Comparison of ENCODE assay signal across 26 cellular contexts in genomic region chr16:22091721-22092120, GRCh38. TPM values are rescaled to one million over a fixed set of nuclear protein-coding genes. Genes with fewer than 3 reads are reported as not detected.
DNase-seq lines count a peak whose midpoint lies in the region; ATAC-seq, FAIRE-seq and TF ChIP-seq lines count a peak whose summit lies in the region.
"Had no signal": no experiment of that assay in that cellular context is flagged by ENCODE, and none has a peak within 500 bp of the region (broad histone marks: within the 10 kb centered on the region; RNA-seq: fewer than 3 reads in every experiment).

No MANE protein-coding gene starts in this region.

- H3K9me3 Mint-ChIP-seq in HFFc6 (no peaks in the 10 kb centered on the region), astrocyte (ENCODE audit: unreplicated experiment) (no peaks in the 10 kb centered on the region)
- H3K9me3 Mint-ChIP-seq: T-cell had no signal

- H3K36me3 ChIP-seq in astrocyte (ENCODE audit: insufficient read depth, low read length) (no peaks in the 10 kb centered on the region), mesodermal cell (ENCODE audit: control insufficient read depth, insufficient read depth, low read length) (no peaks in the 10 kb centered on the region)
- H3K36me3 ChIP-seq: ovary, uterus had no signal

- WGBS in mesodermal cell (ENCODE audit: insufficient coverage in 2 of 2), 2 experiments = 96 to 100% methylated on average over 3 of the region's 3 CpGs

- H3K4me2 ChIP-seq in astrocyte (ENCODE audit: low read length) = no peak overlapping the region

- peaks cover 4% of the 10 kb centered on the region for H3K4me1 ChIP-seq in astrocyte (ENCODE audit: insufficient read depth, low read length)
- peaks cover 4% of the 10 kb centered on the region for H3K4me1 ChIP-seq in mesodermal cell (ENCODE audit: control insufficient read depth, insufficient read depth, low read length, poor library complexity, severe bottlenecking)
- H3K4me1 ChIP-seq: uterus had no signal

- no peak for TF ChIP-seq CTCF in 22Rv1 (IDR thresholded peaks at IDR 0.05)
- TF ChIP-seq CTCF in HFFc6 (IDR thresholded peaks at IDR 0.05) = no peak
- no peak for TF ChIP-seq CTCF in astrocyte (IDR thresholded peaks at IDR 0.05; ENCODE audit: insufficient read depth, low read depth, low read length)
- TF ChIP-seq CTCF in foreskin fibroblast (IDR thresholded peaks at IDR 0.05; ENCODE audit: low read depth, low read length) = no peak

- H2AFZ ChIP-seq in astrocyte (ENCODE audit: low read depth, low read length) = no peak overlapping the region

- DNase-seq in HFFc6 = no peak
- DNase-seq in astrocyte (ENCODE audit: low read depth) = no peak
- no peak for DNase-seq in foreskin fibroblast
- no peak for DNase-seq in COR-L47 (lab: John Stamatoyannopoulos, UW)
- DNase-seq: activated CD4-positive, alpha-beta T cell treated with anti-CD3 and anti-CD28 coated beads for 36 hours; activated naive CD4-positive, alpha-beta T cell treated with Interleukin-2 at 50 U/mL for 16 hours; activated T-cell treated with anti-CD3 and anti-CD28 coated beads, Interleukin-2, amount 50 U/mL, for 48 hours; cerebellar nuclear complex; effector CD8-positive, alpha-beta T cell; NCI-H1092; NCI-H2081; ovary; SHP77 treated with DMSO at 0.1 percent for 48 hours; stimulated activated CD4-positive, alpha-beta T cell treated with anti-CD3 and anti-CD28 coated beads, Interleukin-15, amount 100 ng/mL, for 24 hours; T-cell; uterus had no signal

- H3K79me2 ChIP-seq in astrocyte (ENCODE audit: insufficient read depth, low read length) = no peaks in the 10 kb centered on the region

- H3K27me3 Mint-ChIP-seq in HFFc6 (ENCODE audit: insufficient read depth) (peaks cover 2% of the 10 kb centered on the region), astrocyte (ENCODE audit: low read depth, unreplicated experiment) (peaks cover 5% of the 10 kb centered on the region)

- H3K36me3 Mint-ChIP-seq in HFFc6 (ENCODE audit: low read depth) (peaks cover 13% of the 10 kb centered on the region), astrocyte (ENCODE audit: low read depth, unreplicated experiment) (peaks cover 2% of the 10 kb centered on the region)

- H4K20me1 ChIP-seq in astrocyte (ENCODE audit: insufficient read depth, low read length) = no peaks in the 10 kb centered on the region

- no peak overlapping the region for H3K9ac ChIP-seq in astrocyte (ENCODE audit: low read length)

- H3K4me1 Mint-ChIP-seq in HFFc6 (ENCODE audit: low read depth) (peaks cover 14% of the 10 kb centered on the region), astrocyte (ENCODE audit: low read depth, unreplicated experiment) (peaks cover 8% of the 10 kb centered on the region)
- H3K4me1 Mint-ChIP-seq: activated CD4-positive, alpha-beta T cell treated with anti-CD3 and anti-CD28 coated beads for 36 hours; CD14-positive monocyte; T-cell had no signal

- H3K4me3 Mint-ChIP-seq in HFFc6 (peak overlapping the region; percentile 62), astrocyte (ENCODE audit: unreplicated experiment) (no peak overlapping the region)
- H3K4me3 Mint-ChIP-seq: activated CD4-positive, alpha-beta T cell treated with anti-CD3 and anti-CD28 coated beads for 36 hours; CD14-positive monocyte; T-cell had no signal

- H3K27ac ChIP-seq in 22Rv1 = peak overlapping the region; percentile 75
- H3K27ac ChIP-seq in astrocyte (ENCODE audit: low read depth, low read length) = no peak overlapping the region
- H3K27ac ChIP-seq in mesodermal cell (ENCODE audit: low read depth, low read length, severe bottlenecking) = peak overlapping the region; percentile 62
- H3K27ac ChIP-seq: esophagus muscularis mucosa, ovary, uterus had no signal

- H3K27ac Mint-ChIP-seq in HFFc6 (peak overlapping the region; percentile 85), astrocyte (ENCODE audit: unreplicated experiment) (peak overlapping the region; percentile 59)
- H3K27ac Mint-ChIP-seq: activated CD4-positive, alpha-beta T cell treated with anti-CD3 and anti-CD28 coated beads for 36 hours; T-cell had no signal

- no peak for ATAC-seq in GM18867 (IDR thresholded peaks at IDR 0.05; ENCODE audit: unreplicated experiment)
- ATAC-seq in HG02678 (IDR thresholded peaks at IDR 0.05; ENCODE audit: unreplicated experiment) = no peak
- ATAC-seq: activated CD4-positive, alpha-beta T cell treated with anti-CD3 and anti-CD28 coated beads for 36 hours; gastroesophageal sphincter; T-cell had no signal

- H3K9me3 ChIP-seq in astrocyte (ENCODE audit: insufficient read depth, low read depth, low read length) = no peaks in the 10 kb centered on the region
- no peaks in the 10 kb centered on the region for H3K9me3 ChIP-seq in mesodermal cell (ENCODE audit: control insufficient read depth, low read length)
- H3K9me3 ChIP-seq: esophagus muscularis mucosa, gastroesophageal sphincter, ovary, uterus had no signal

- FAIRE-seq in astrocyte (lab: Jason Lieb, UNC) = no peak

- H3K27me3 ChIP-seq in astrocyte (ENCODE audit: insufficient read depth, low read length) = peaks cover 5% of the 10 kb centered on the region
- H3K27me3 ChIP-seq: esophagus muscularis mucosa, ovary, uterus had no signal

- H3K4me3 ChIP-seq in astrocyte (ENCODE audit: insufficient read depth, low read depth, low read length) = no peak overlapping the region
- no peak overlapping the region for H3K4me3 ChIP-seq in mesodermal cell (ENCODE audit: extremely low read depth, insufficient read depth, low read length, poor library complexity, severe bottlenecking)
- no peak overlapping the region for H3K4me3 ChIP-seq in foreskin fibroblast (ENCODE audit: low read depth in 1 of 2, low read length in 2 of 2)
- H3K4me3 ChIP-seq: esophagus muscularis mucosa, gastroesophageal sphincter, lung, ovary, uterus had no signal

RNA-seq across cellular contexts. Expression of gene VWA3A, which starts 0.6 kb away (rescaled TPM):
- total RNA-seq in HFFc6 (2021; fragmentation: NEBNext Ultra II Directional; extraction: Animal tissue kit (Norgen Biotek cat#: 25700)) = under 1 TPM in 2 of 6 experiments, not detected in 4; 0.09 to 0.41 TPM
- total RNA-seq in astrocyte = not detected in 2 replicates
- 0.26 TPM for polyA plus RNA-seq in mesodermal cell (2013, experiment 1 of 2)
- not detected for polyA plus RNA-seq in mesodermal cell (2013, experiment 2 of 2)
- total RNA-seq: HT-29, myocyte had no signal
- polyA plus RNA-seq: CD14-positive monocyte had no signal
